ENCODE assay signal across 24 cellular contexts in the genomic region with DNA sequence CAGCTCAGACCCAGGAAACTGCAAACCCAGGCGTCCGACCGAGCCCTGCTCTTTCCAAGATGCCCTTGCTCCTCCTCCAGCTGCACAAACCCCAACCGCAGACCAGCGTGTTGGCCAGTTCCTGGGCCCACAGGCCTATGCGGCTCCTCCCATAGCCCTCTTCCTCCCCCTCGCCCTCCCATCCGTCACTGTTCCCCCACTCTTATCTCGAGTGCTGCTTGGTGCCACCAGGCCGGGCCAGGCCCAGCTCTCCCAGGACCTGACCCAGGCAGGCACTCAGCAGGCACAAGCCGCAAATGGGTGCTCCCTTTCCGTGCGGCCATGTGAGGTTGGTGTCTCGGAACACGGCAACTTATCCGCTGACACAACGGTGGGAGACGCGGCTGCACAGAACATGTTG.
"Had no signal": no experiment of that assay in that cellular context is flagged by ENCODE, and none has a peak within 500 bp of the region (broad histone marks: within the 10 kb centered on the region; RNA-seq: fewer than 3 reads in every experiment).

No MANE protein-coding gene starts in this region.

- H3K27ac ChIP-seq: SJCRH30, VCaP had no signal

- H3K27me3 ChIP-seq: SJCRH30 had no signal

- H3K27me3 Mint-ChIP-seq: activated CD4-positive, alpha-beta T cell treated with anti-CD3 and anti-CD28 coated beads, Interleukin-2, amount 10 ng/mL, durations not matched to agents 7 days and 5 days; activated naive CD8-positive, alpha-beta T cell; brain had no signal

- H3K9me3 ChIP-seq: SJCRH30, SK-N-SH had no signal

- H3K4me1 ChIP-seq: SJCRH30 had no signal

- H3K36me3 Mint-ChIP-seq: activated CD4-positive, alpha-beta memory T cell treated with anti-CD3 and anti-CD28 coated beads for 36 hours; activated naive CD8-positive, alpha-beta T cell had no signal

- H3K4me1 Mint-ChIP-seq: activated CD4-positive, alpha-beta T cell treated with anti-CD3 and anti-CD28 coated beads, Interleukin-2, amount 10 ng/mL, durations not matched to agents 7 days and 5 days; brain had no signal

- H3K4me3 ChIP-seq: SJCRH30 had no signal

- ATAC-seq: activated T-cell treated with anti-CD3 and anti-CD28 coated beads, Interleukin-2, amount 50 U/mL, for 4 hours; Panc1 had no signal

- DNase-seq: activated CD4-positive, alpha-beta memory T cell treated with anti-CD3 and anti-CD28 coated beads for 36 hours; activated CD4-positive, alpha-beta T cell treated with anti-CD3 and anti-CD28 coated beads, Interleukin-2, amount 10 ng/mL, durations not matched to agents 7 days and 5 days; activated CD4-positive, CD25-positive, alpha-beta regulatory T cell; activated CD8-positive, alpha-beta memory T cell treated with anti-CD3 and anti-CD28 coated beads for 24 hours; activated effector memory CD4-positive, alpha-beta T cell treated with anti-CD3 and anti-CD28 coated beads, Interleukin-2, amount 50 U/mL, for 16 hours; activated naive CD4-positive, alpha-beta T cell treated with Interleukin-2 at 50 U/mL for 16 hours; activated T-cell treated with anti-CD3 and anti-CD28 coated beads, Interleukin-2, amount 50 U/mL, for 4 hours; amygdala; Kasumi-1; NCI-H1105 treated with DMSO at 0.1 percent for 48 hours; NCI-H1436 treated with DMSO at 0.1 percent for 48 hours; NCI-H187; NCI-H2081; NCI-H510A treated with DMSO at 0.1 percent for 48 hours; NCI-H69; NK-92 treated with Interleukin-12 subunit alpha and Interleukin-12 subunit beta, amount 100 ng/mL, for 24 hours; OCI-M1; RPMI8226; SJCRH30; SK-N-SH had no signal

- H3K9me3 Mint-ChIP-seq: activated CD4-positive, alpha-beta memory T cell treated with anti-CD3 and anti-CD28 coated beads for 36 hours; activated CD4-positive, alpha-beta T cell treated with anti-CD3 and anti-CD28 coated beads, Interleukin-2, amount 10 ng/mL, durations not matched to agents 7 days and 5 days; activated T-cell treated with anti-CD3 and anti-CD28 coated beads, Interleukin-2, amount 50 U/mL, for 4 hours; brain had no signal

- H3K27ac Mint-ChIP-seq: activated CD4-positive, alpha-beta memory T cell treated with anti-CD3 and anti-CD28 coated beads for 36 hours; activated CD4-positive, alpha-beta T cell treated with anti-CD3 and anti-CD28 coated beads, Interleukin-2, amount 10 ng/mL, durations not matched to agents 7 days and 5 days; activated naive CD8-positive, alpha-beta T cell had no signal

- H3K4me3 Mint-ChIP-seq: activated CD4-positive, alpha-beta memory T cell treated with anti-CD3 and anti-CD28 coated beads for 36 hours; activated CD4-positive, alpha-beta T cell treated with anti-CD3 and anti-CD28 coated beads, Interleukin-2, amount 10 ng/mL, durations not matched to agents 7 days and 5 days; activated naive CD8-positive, alpha-beta T cell; activated T-cell treated with anti-CD3 and anti-CD28 coated beads, Interleukin-2, amount 50 U/mL, for 4 hours; brain had no signal
